14 cellular contexts compared by ENCODE assay signal in genomic region chr16:82801361-82801760, GRCh38.
DNase-seq lines count a peak whose midpoint lies in the region; ATAC-seq and TF ChIP-seq lines count a peak whose summit lies in the region.
"Had no signal": no experiment of that assay in that cellular context is flagged by ENCODE, and none has a peak within 500 bp of the region (broad histone marks: within the 10 kb centered on the region; RNA-seq: fewer than 3 reads in every experiment).

No MANE protein-coding gene starts in this region.

- DNase-seq in activated T-cell treated with anti-CD3 and anti-CD28 coated beads for 48 hours (ENCODE audit: low read depth) (peak; percentile 6), cardiac fibroblast (ENCODE audit: low read depth in 2 of 2) (peak in 1 of 2 donors; percentile 57), type B pancreatic cell (ENCODE audit: extremely low spot score, unreplicated experiment) (no peak), sciatic nerve (ENCODE audit: low spot score) (no peak), NOMO-1 (lab: John Stamatoyannopoulos, UW; ENCODE audit: unreplicated experiment in 2 of 2) (no peak)
- DNase-seq in activated T-cell treated with anti-CD3 and anti-CD28 coated beads, Interleukin-2, amount 50 U/mL, for 1 hour, result no peak
- peak; percentile 28 for DNase-seq in stimulated activated CD8-positive, alpha-beta memory T cell treated with anti-CD3 and anti-CD28 coated beads, Interleukin-4, amount 100 ng/mL, for 48 hours
- DNase-seq: COR-L47, lower lobe of right lung had no signal

- H3K36me3 Mint-ChIP-seq in type B pancreatic cell, result no peaks in the 10 kb centered on the region

- no peak overlapping the region for H3K27ac Mint-ChIP-seq in type B pancreatic cell
- H3K27ac Mint-ChIP-seq: T-helper 1 cell treated with Interleukin-12 subunit alpha and Interleukin-12 subunit beta and Interleukin-4 antibody, amounts not matched to agents 30 μg/mL and 1 μg/mL, for 36 hours had no signal

- H3K4me1 Mint-ChIP-seq in type B pancreatic cell (ENCODE audit: unreplicated experiment), result peaks cover 1% of the 10 kb centered on the region

- intact Hi-C loops in sciatic nerve (cut with DNase I), result no loop called here

- peak; percentile 10 for TF ChIP-seq CTCF in cardiac fibroblast (IDR thresholded peaks at IDR 0.05; ENCODE audit: low read depth, low read length)
- TF ChIP-seq CTCF in type B pancreatic cell (conservative IDR thresholded peaks at IDR 0.05), result no peak

- H3K4me3 Mint-ChIP-seq in type B pancreatic cell, result no peak overlapping the region
- H3K4me3 Mint-ChIP-seq: neural crest cell; T-helper 1 cell treated with Interleukin-12 subunit alpha and Interleukin-12 subunit beta and Interleukin-4 antibody, amounts not matched to agents 30 μg/mL and 1 μg/mL, for 36 hours had no signal

- H3K27me3 Mint-ChIP-seq in type B pancreatic cell, result no peaks in the 10 kb centered on the region

- H3K9me3 Mint-ChIP-seq in type B pancreatic cell, result no peaks in the 10 kb centered on the region
- H3K9me3 Mint-ChIP-seq: neural crest cell had no signal

- no peak overlapping the region for H3K4me3 ChIP-seq in cardiac fibroblast (replicated peaks in 1 of 2; ENCODE audit: low read depth in 2 of 2, low read length in 2 of 2)
- H3K4me3 ChIP-seq: HAP-1, lower lobe of right lung, suprapubic skin had no signal

- ATAC-seq in HG03565 (IDR thresholded peaks at IDR 0.05; ENCODE audit: unreplicated experiment) (peak; percentile 57), sciatic nerve (no peak)
- ATAC-seq: lower lobe of right lung had no signal

Comparison
In these comparisons a context has a peak if more than half of its experiments do, and no peak if none do; other contexts are left out.
1. DNase-seq: peak in activated T-cell treated with anti-CD3 and anti-CD28 coated beads for 48 hours (single experiment) and stimulated activated CD8-positive, alpha-beta memory T cell treated with anti-CD3 and anti-CD28 coated beads, Interleukin-4, amount 100 ng/mL, for 48 hours (single experiment); none in activated T-cell treated with anti-CD3 and anti-CD28 coated beads, Interleukin-2, amount 50 U/mL, for 1 hour (single experiment), type B pancreatic cell (single experiment), sciatic nerve (single experiment) and NOMO-1 (0 of 2).